Comparison of ENCODE assay signal across 30 cellular contexts in genomic region chr3:197019535-197019934, GRCh38.
"Had no signal": no experiment of that assay in that cellular context is flagged by ENCODE, and none has a peak within 500 bp of the region (broad histone marks: within the 10 kb centered on the region; RNA-seq: fewer than 3 reads in every experiment).

No MANE protein-coding gene starts in this region.

- H3K4me1 ChIP-seq: ascending aorta, foreskin keratinocyte, right lobe of liver, vagina had no signal

- H3K9me3 ChIP-seq: ascending aorta, esophagus muscularis mucosa, left lung, lower lobe of right lung, neutrophil, ovary, right lobe of liver, thyroid gland, upper lobe of left lung, vagina had no signal

- H3K36me3 Mint-ChIP-seq: activated naive CD8-positive, alpha-beta T cell; stimulated activated effector memory CD8-positive, alpha-beta T cell treated with anti-CD3 and anti-CD28 coated beads, Interleukin-12 subunit alpha, Interleukin-12 subunit beta, amount 100 ng/mL, for 72 hours had no signal

- H3K4me3 Mint-ChIP-seq: activated CD4-positive, alpha-beta T cell treated with anti-CD3 and anti-CD28 coated beads for 36 hours; activated naive CD8-positive, alpha-beta T cell; activated T-cell treated with anti-CD3 and anti-CD28 coated beads, Interleukin-2, amount 50 U/mL, for 4 hours; dendritic cell treated with granulocyte-macrophage colony-stimulating factor and Interleukin-4, amounts not matched to agents 40 ng/mL and 50 ng/mL, for 4 days; endodermal cell; nephron; stimulated activated effector memory CD8-positive, alpha-beta T cell treated with anti-CD3 and anti-CD28 coated beads, Interleukin-12 subunit alpha, Interleukin-12 subunit beta, amount 100 ng/mL, for 72 hours; stimulated activated naive CD8-positive, alpha-beta T cell treated with anti-CD3 and anti-CD28 coated beads, Interleukin-15, amount 100 ng/mL, for 72 hours had no signal

- H3K9me3 Mint-ChIP-seq: activated T-cell treated with anti-CD3 and anti-CD28 coated beads, Interleukin-2, amount 50 U/mL, for 4 hours; activated T-helper 2 cell treated with anti-CD3 and anti-CD28 coated beads, Interferon-gamma antibody, Interleukin-2, Interleukin-4, amounts not matched to agents 10 μg/mL and 5 μg/mL and 100 μg/mL, durations not matched to agents 14 hours and 24 hours and 36 hours; dendritic cell treated with granulocyte-macrophage colony-stimulating factor and Interleukin-4, amounts not matched to agents 40 ng/mL and 50 ng/mL, for 4 days; endodermal cell; nephron; stimulated activated effector memory CD8-positive, alpha-beta T cell treated with anti-CD3 and anti-CD28 coated beads, Interleukin-12 subunit alpha, Interleukin-12 subunit beta, amount 100 ng/mL, for 72 hours; stimulated activated naive CD8-positive, alpha-beta T cell treated with anti-CD3 and anti-CD28 coated beads, Interleukin-15, amount 100 ng/mL, for 72 hours had no signal

- ATAC-seq: activated CD4-positive, alpha-beta T cell treated with anti-CD3 and anti-CD28 coated beads for 36 hours; activated T-cell treated with anti-CD3 and anti-CD28 coated beads, Interleukin-2, amount 50 U/mL, for 4 hours; foreskin keratinocyte; left lung; lower lobe of right lung; right lobe of liver; stimulated activated effector memory CD8-positive, alpha-beta T cell treated with anti-CD3 and anti-CD28 coated beads, Interleukin-12 subunit alpha, Interleukin-12 subunit beta, amount 100 ng/mL, for 72 hours; stimulated activated naive CD8-positive, alpha-beta T cell treated with anti-CD3 and anti-CD28 coated beads, Interleukin-15, amount 100 ng/mL, for 72 hours had no signal

- H3K27me3 ChIP-seq: ascending aorta, ovary, right lobe of liver, thyroid gland, upper lobe of left lung, vagina had no signal

- H3K27ac Mint-ChIP-seq: activated CD4-positive, alpha-beta T cell treated with anti-CD3 and anti-CD28 coated beads for 36 hours; activated naive CD8-positive, alpha-beta T cell; activated T-helper 2 cell treated with anti-CD3 and anti-CD28 coated beads, Interferon-gamma antibody, Interleukin-2, Interleukin-4, amounts not matched to agents 10 μg/mL and 5 μg/mL and 100 μg/mL, durations not matched to agents 14 hours and 24 hours and 36 hours; dendritic cell treated with granulocyte-macrophage colony-stimulating factor and Interleukin-4, amounts not matched to agents 40 ng/mL and 50 ng/mL, for 4 days; endodermal cell; nephron; progenitor cell of endocrine pancreas; stimulated activated effector memory CD8-positive, alpha-beta T cell treated with anti-CD3 and anti-CD28 coated beads, Interleukin-12 subunit alpha, Interleukin-12 subunit beta, amount 100 ng/mL, for 72 hours; stimulated activated naive CD8-positive, alpha-beta T cell treated with anti-CD3 and anti-CD28 coated beads, Interleukin-15, amount 100 ng/mL, for 72 hours had no signal

- H3K4me3 ChIP-seq: ascending aorta, esophagus muscularis mucosa, left lung, lower lobe of right lung, ovary, right lobe of liver, skin epidermis, thyroid gland, upper lobe of left lung, vagina had no signal

- H3K27ac ChIP-seq: ascending aorta, esophagus muscularis mucosa, foreskin keratinocyte, left lung, lower lobe of right lung, neutrophil, ovary, right lobe of liver, skin epidermis, thyroid gland, upper lobe of left lung, vagina had no signal

- H3K27me3 Mint-ChIP-seq: activated naive CD8-positive, alpha-beta T cell had no signal

- H3K36me3 ChIP-seq: ascending aorta, esophagus muscularis mucosa, left lung, lower lobe of right lung, neutrophil, ovary, right lobe of liver, thyroid gland, upper lobe of left lung, vagina had no signal

- DNase-seq: activated CD4-positive, alpha-beta T cell treated with anti-CD3 and anti-CD28 coated beads for 36 hours; activated CD4-positive, alpha-beta T cell treated with anti-CD3 and anti-CD28 coated beads, Interleukin-2, amount 50 U/mL, for 48 hours; activated CD4-positive, CD25-positive, alpha-beta regulatory T cell; activated CD8-positive, alpha-beta memory T cell treated with anti-CD3 and anti-CD28 coated beads for 24 hours; activated naive CD4-positive, alpha-beta T cell treated with Interleukin-2 at 50 U/mL for 16 hours; activated T-cell treated with anti-CD3 and anti-CD28 coated beads, Interleukin-2, amount 50 U/mL, for 4 hours; caudate nucleus; foreskin keratinocyte; left lung; lower lobe of right lung; mesenchymal stem cell; ovary; stimulated activated CD4-positive, alpha-beta T cell treated with anti-CD3 and anti-CD28 coated beads, Interleukin-12 subunit alpha, Interleukin-12 subunit beta, amount 100 ng/mL, for 4 hours; stimulated activated CD4-positive, alpha-beta T cell treated with anti-CD3 and anti-CD28 coated beads, Interleukin-4, amount 100 ng/mL, for 24 hours; stimulated activated naive CD8-positive, alpha-beta T cell treated with anti-CD3 and anti-CD28 coated beads, Interleukin-15, amount 100 ng/mL, for 72 hours; thyroid gland; upper lobe of left lung had no signal
